16 cellular contexts compared by ENCODE assay signal in the genomic region with DNA sequence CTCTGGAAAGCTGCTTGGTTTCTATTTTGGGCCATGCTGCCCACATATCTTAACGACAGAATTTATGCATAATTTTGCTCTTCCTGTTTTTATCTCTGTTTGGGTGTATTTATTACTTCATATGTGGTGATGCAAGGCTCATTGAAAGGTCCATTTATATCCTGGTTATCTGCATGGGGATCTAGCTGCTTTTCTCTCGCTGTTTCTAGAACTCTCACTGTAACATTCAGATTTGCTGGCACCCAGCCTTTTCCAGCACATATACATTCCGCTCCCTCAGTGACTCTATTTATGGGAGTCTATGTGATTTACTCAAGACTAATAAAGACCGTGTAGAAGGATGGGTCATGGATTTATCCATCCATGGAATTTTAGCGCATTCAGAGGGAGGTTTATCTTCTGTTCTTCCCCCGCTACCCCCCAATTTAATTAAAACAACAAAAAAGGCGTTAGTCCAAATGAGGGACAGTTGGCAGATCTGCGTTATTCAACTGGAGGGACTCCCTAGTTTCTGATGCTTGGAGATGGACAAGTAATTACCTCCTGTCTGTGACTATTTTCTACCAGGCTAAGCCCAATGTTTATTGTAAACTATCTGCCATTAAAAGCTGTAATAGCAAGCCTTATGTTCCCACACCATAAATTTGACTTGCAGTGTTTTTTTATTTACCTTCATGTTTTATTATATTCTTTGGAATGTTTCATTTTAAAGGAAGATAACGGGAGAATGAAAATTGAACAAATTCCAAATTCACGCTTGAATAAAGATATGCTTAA. TPM values are rescaled to one million over a fixed set of nuclear protein-coding genes. Genes with fewer than 3 reads are reported as not detected.
DNase-seq lines count a peak whose midpoint lies in the region; ATAC-seq and TF ChIP-seq lines count a peak whose summit lies in the region.
"Had no signal": no experiment of that assay in that cellular context is flagged by ENCODE, and none has a peak within 500 bp of the region (broad histone marks: within the 10 kb centered on the region; RNA-seq: fewer than 3 reads in every experiment).

No MANE protein-coding gene starts in this region.

- no peak overlapping the region for H3K4me2 ChIP-seq in mammary epithelial cell (ENCODE audit: insufficient read depth, low read depth, low read length)

- no peaks in the 10 kb centered on the region for H3K79me2 ChIP-seq in mammary epithelial cell (ENCODE audit: insufficient read depth, low read length)

- H3K4me1 ChIP-seq in mammary epithelial cell (ENCODE audit: insufficient read depth, low read length) (peaks cover 28% of the 10 kb centered on the region), stomach (peaks cover 0 to 12% (median 3%) of the 10 kb centered on the region in 4 donors)
- H3K4me1 ChIP-seq: gastrocnemius medialis had no signal

- dilution Hi-C loops in mammary epithelial cell (cut with HindIII; ENCODE audit: low sequenced_read_pairs): no loop called here

- TF ChIP-seq POLR2A in stomach (IDR thresholded peaks at IDR 0.05): no peak

- no peaks in the 10 kb centered on the region for H3K9me3 ChIP-seq in mammary epithelial cell (replicated peaks; ENCODE audit: insufficient read depth, low read length)
- no peaks in the 10 kb centered on the region for H3K9me3 ChIP-seq in stomach
- H3K9me3 ChIP-seq: gastrocnemius medialis, thyroid gland had no signal

- H4K20me1 ChIP-seq in mammary epithelial cell (ENCODE audit: insufficient read depth, low read length): no peaks in the 10 kb centered on the region

- TF ChIP-seq EP300 in stomach (IDR thresholded peaks at IDR 0.05): no peak

- intact Hi-C loops in mammary epithelial cell (cut with micrococcal nuclease): no loop called here
- intact Hi-C loops in stomach (cut with DNase I; ENCODE audit: low total_unique reads): no loop called here

- peaks cover 9% of the 10 kb centered on the region for H3K4me1 Mint-ChIP-seq in osteocyte (ENCODE audit: unreplicated experiment)
- no peaks in the 10 kb centered on the region for H3K4me1 Mint-ChIP-seq in activated CD8-positive, alpha-beta memory T cell treated with anti-CD3 and anti-CD28 coated beads, Interleukin-2, amount 10 ng/mL, durations not matched to agents 7 days and 5 days

- peak overlapping the region; percentile 55 for H2AFZ ChIP-seq in mammary epithelial cell (ENCODE audit: low read depth, low read length)

- H3K4me3 ChIP-seq in mammary epithelial cell (replicated peaks in 1 of 3; ENCODE audit: insufficient read depth in 1 of 3, low read depth in 2 of 3, low read length in 3 of 3) (no peak overlapping the region), stomach (no peak overlapping the region)
- H3K4me3 ChIP-seq: gastrocnemius medialis, thyroid gland had no signal

- H3K9me3 Mint-ChIP-seq in osteocyte (ENCODE audit: unreplicated experiment): no peaks in the 10 kb centered on the region
- no peaks in the 10 kb centered on the region for H3K9me3 Mint-ChIP-seq in activated CD8-positive, alpha-beta memory T cell treated with anti-CD3 and anti-CD28 coated beads, Interleukin-2, amount 10 ng/mL, durations not matched to agents 7 days and 5 days (ENCODE audit: low read depth)
- H3K9me3 Mint-ChIP-seq: activated T-helper 1 cell treated with anti-CD3 and anti-CD28 coated beads, Interleukin-12 subunit alpha, Interleukin-12 subunit beta, Interleukin-2, Interleukin-4 antibody, amounts not matched to agents 30 ng/mL and 10 ng/mL and 1 ng/mL, durations not matched to agents 14 hours and 24 hours and 36 hours had no signal

- H3K27ac ChIP-seq in mammary epithelial cell (ENCODE audit: insufficient read depth, low read depth, low read length) (no peak overlapping the region), stomach (no peak overlapping the region)
- H3K27ac ChIP-seq: gastrocnemius medialis, thyroid gland, VCaP had no signal

- H3K27ac Mint-ChIP-seq in osteocyte (ENCODE audit: unreplicated experiment): no peak overlapping the region
- no peak overlapping the region for H3K27ac Mint-ChIP-seq in activated CD8-positive, alpha-beta memory T cell treated with anti-CD3 and anti-CD28 coated beads, Interleukin-2, amount 10 ng/mL, durations not matched to agents 7 days and 5 days
- H3K27ac Mint-ChIP-seq: activated T-helper 1 cell treated with anti-CD3 and anti-CD28 coated beads, Interleukin-12 subunit alpha, Interleukin-12 subunit beta, Interleukin-2, Interleukin-4 antibody, amounts not matched to agents 30 ng/mL and 10 ng/mL and 1 ng/mL, durations not matched to agents 14 hours and 24 hours and 36 hours had no signal

- no peak overlapping the region for H3K4me3 Mint-ChIP-seq in osteocyte (ENCODE audit: unreplicated experiment)
- H3K4me3 Mint-ChIP-seq in activated CD8-positive, alpha-beta memory T cell treated with anti-CD3 and anti-CD28 coated beads, Interleukin-2, amount 10 ng/mL, durations not matched to agents 7 days and 5 days: no peak overlapping the region
- H3K4me3 Mint-ChIP-seq: activated T-helper 1 cell treated with anti-CD3 and anti-CD28 coated beads, Interleukin-12 subunit alpha, Interleukin-12 subunit beta, Interleukin-2, Interleukin-4 antibody, amounts not matched to agents 30 ng/mL and 10 ng/mL and 1 ng/mL, durations not matched to agents 14 hours and 24 hours and 36 hours had no signal

- H3K27me3 ChIP-seq in mammary epithelial cell (ENCODE audit: insufficient read depth, low read length) (no peaks in the 10 kb centered on the region), stomach (no peaks in the 10 kb centered on the region)
- H3K27me3 ChIP-seq: gastrocnemius medialis, thyroid gland had no signal

- CTCF ChIA-PET in mammary epithelial cell (lab: Charles Lee; ENCODE audit: low non-redundant PET): no interaction called here
- CTCF ChIA-PET in activated CD8-positive, alpha-beta memory T cell treated with anti-CD3 and anti-CD28 coated beads, Interleukin-2, amount 10 ng/mL, durations not matched to agents 7 days and 5 days (lab: Charles Lee): no interaction called here

- in situ Hi-C loops in mammary epithelial cell (cut with MboI; ENCODE audit: low sequenced_read_pairs in 2 of 2): loop anchor here in 1 of 2 donors (10.0 kb wide), 1 partner anchor 137 kb away; a partner anchor contains a TSS

- no peaks in the 10 kb centered on the region for H3K27me3 Mint-ChIP-seq in osteocyte (ENCODE audit: unreplicated experiment)
- H3K27me3 Mint-ChIP-seq in activated CD8-positive, alpha-beta memory T cell treated with anti-CD3 and anti-CD28 coated beads, Interleukin-2, amount 10 ng/mL, durations not matched to agents 7 days and 5 days: peaks cover 11% of the 10 kb centered on the region

- ATAC-seq in activated CD8-positive, alpha-beta memory T cell treated with anti-CD3 and anti-CD28 coated beads, Interleukin-2, amount 10 ng/mL, durations not matched to agents 7 days and 5 days: no peak
- ATAC-seq: gastrocnemius medialis, left ventricle myocardium superior had no signal

- TF ChIP-seq CTCF in mammary epithelial cell (conservative IDR thresholded peaks at IDR 0.05 in 1 of 2, IDR thresholded peaks at IDR 0.05 in 1 of 2; ENCODE audit: extremely low read depth in 1 of 2, insufficient read depth in 1 of 2, low read depth in 1 of 2, low read length in 2 of 2): no peak
- no peak for TF ChIP-seq CTCF in osteocyte (IDR thresholded peaks at IDR 0.05)
- TF ChIP-seq CTCF in stomach (IDR thresholded peaks at IDR 0.05): no peak

- no peaks in the 10 kb centered on the region for H3K36me3 Mint-ChIP-seq in osteocyte (ENCODE audit: unreplicated experiment)
- H3K36me3 Mint-ChIP-seq in activated CD8-positive, alpha-beta memory T cell treated with anti-CD3 and anti-CD28 coated beads, Interleukin-2, amount 10 ng/mL, durations not matched to agents 7 days and 5 days: no peaks in the 10 kb centered on the region

- DNase-seq in ELR (ENCODE audit: low read depth): peak; percentile 17
- peak; percentile 92 for DNase-seq in NOMO-1 treated with DMSO at 0.1 percent for 48 hours (lab: John Stamatoyannopoulos, UW; ENCODE audit: unreplicated experiment)
- peak; percentile 19 for DNase-seq in mammary epithelial cell
- DNase-seq in osteocyte (ENCODE audit: extremely low spot score, unreplicated experiment): peak; percentile 5
- no peak for DNase-seq in stomach
- DNase-seq in NCI-H2107 treated with DMSO at 0.1 percent for 48 hours (lab: John Stamatoyannopoulos, UW; ENCODE audit: unreplicated experiment): no peak
- no peak for DNase-seq in activated CD8-positive, alpha-beta memory T cell treated with anti-CD3 and anti-CD28 coated beads, Interleukin-2, amount 10 ng/mL, durations not matched to agents 7 days and 5 days
- DNase-seq in NCI-H2196 treated with DMSO at 0.1 percent for 48 hours (lab: John Stamatoyannopoulos, UW; ENCODE audit: unreplicated experiment): no peak
- DNase-seq: cerebellar nuclear complex, gastrocnemius medialis, left ventricle myocardium superior, NCI-H1092, thyroid gland had no signal

- WGBS in mammary epithelial cell (ENCODE audit: low coverage, missing lambda C conversion rate): 79% methylated on average over 10 of the region's 10 CpGs
- 41 to 54% (median 45%) methylated on average over 10 of the region's 10 CpGs for WGBS in stomach, 5 donors

- H3K36me3 ChIP-seq in mammary epithelial cell (ENCODE audit: insufficient read depth, low read length) (no peaks in the 10 kb centered on the region), stomach (no peaks in the 10 kb centered on the region)
- H3K36me3 ChIP-seq: gastrocnemius medialis, thyroid gland had no signal

- no TSS peak for BruUV-seq in mammary epithelial cell (replicated peaks; lab: Mats Ljungman, UMichigan)

- H3K9ac ChIP-seq in mammary epithelial cell (ENCODE audit: insufficient read depth, low read length): no peak overlapping the region

RNA-seq across cellular contexts. Expression of a gene that starts 19.8 kb away (rescaled TPM):
- total RNA-seq in mammary epithelial cell: under 1 TPM in 1 of 2 donors, not detected in 1; under 0.01 TPM
- 0.02 TPM for polyA plus RNA-seq in mammary epithelial cell
- not detected for polyA minus RNA-seq in mammary epithelial cell
- total RNA-seq in osteocyte: not detected in 2 replicates
- total RNA-seq in stomach: under 1 TPM in 1 of 5 donors, not detected in 4; 0.89 TPM
- under 1 TPM in 1 of 3 donors, not detected in 2; 0.31 TPM for polyA plus RNA-seq in stomach
- not detected for total RNA-seq in activated CD8-positive, alpha-beta memory T cell treated with anti-CD3 and anti-CD28 coated beads, Interleukin-2, amount 10 ng/mL, durations not matched to agents 7 days and 5 days
- total RNA-seq: activated T-helper 1 cell treated with anti-CD3 and anti-CD28 coated beads, Interleukin-12 subunit alpha, Interleukin-12 subunit beta, Interleukin-2, Interleukin-4 antibody, amounts not matched to agents 30 ng/mL and 10 ng/mL and 1 ng/mL, durations not matched to agents 14 hours and 24 hours and 36 hours; gastrocnemius medialis; left ventricle myocardium superior; posterior vena cava had no signal

Comparison
In these comparisons a context has a peak if more than half of its experiments do, and no peak if none do; other contexts are left out.
1. DNase-seq: peak in ELR (single experiment), NOMO-1 treated with DMSO at 0.1 percent for 48 hours (single experiment), mammary epithelial cell (single experiment) and osteocyte (single experiment); none in stomach (single experiment), NCI-H2107 treated with DMSO at 0.1 percent for 48 hours (single experiment), activated CD8-positive, alpha-beta memory T cell treated with anti-CD3 and anti-CD28 coated beads, Interleukin-2, amount 10 ng/mL, durations not matched to agents 7 days and 5 days (single experiment) and NCI-H2196 treated with DMSO at 0.1 percent for 48 hours (single experiment).